In genomic region chr18:59239627-59240026, GRCh38 we compare ENCODE assay signal across 1 cellular context.
TF ChIP-seq lines count a peak whose summit lies in the region.

No MANE protein-coding gene starts in this region.

TF ChIP-seq in K562, 482 proteins besides CTCF, POLR2A, EP300 and RAD21 (continued from another document and continues in another):
- TF ChIP-seq, protein P1, sequence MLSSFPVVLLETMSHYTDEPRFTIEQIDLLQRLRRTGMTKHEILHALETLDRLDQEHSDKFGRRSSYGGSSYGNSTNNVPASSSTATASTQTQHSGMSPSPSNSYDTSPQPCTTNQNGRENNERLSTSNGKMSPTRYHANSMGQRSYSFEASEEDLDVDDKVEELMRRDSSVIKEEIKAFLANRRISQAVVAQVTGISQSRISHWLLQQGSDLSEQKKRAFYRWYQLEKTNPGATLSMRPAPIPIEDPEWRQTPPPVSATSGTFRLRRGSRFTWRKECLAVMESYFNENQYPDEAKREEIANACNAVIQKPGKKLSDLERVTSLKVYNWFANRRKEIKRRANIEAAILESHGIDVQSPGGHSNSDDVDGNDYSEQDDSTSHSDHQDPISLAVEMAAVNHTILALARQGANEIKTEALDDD (IDR thresholded peaks at IDR 0.05) = no peak
- TF ChIP-seq HNRNPL (IDR thresholded peaks at IDR 0.05; ENCODE audit: low read depth, low read length) (no peak), KAT8 (IDR thresholded peaks at IDR 0.05; ENCODE audit: low read depth) (no peak), FOS (IDR thresholded peaks at IDR 0.05; ENCODE audit: extremely low read depth, insufficient read length) (no peak), FOXP1 (CRISPR knock-in tag; IDR thresholded peaks at IDR 0.05) (no peak), ZBED1 (IDR thresholded peaks at IDR 0.05) (no peak), TCF7 (IDR thresholded peaks at IDR 0.05; ENCODE audit: borderline replicate concordance) (no peak), ZBTB40 (IDR thresholded peaks at IDR 0.05) (no peak), ZBTB40 (CRISPR knock-in tag; IDR thresholded peaks at IDR 0.05) (no peak), PRDM10 (IDR thresholded peaks at IDR 0.05; ENCODE audit: partially characterized antibody) (peak; percentile 65), SETDB1 (IDR thresholded peaks at IDR 0.05; ENCODE audit: low read length) (no peak), MGA (IDR thresholded peaks at IDR 0.05) (no peak), HDAC1 (IDR thresholded peaks at IDR 0.05) (no peak), PTBP1 (IDR thresholded peaks at IDR 0.05; ENCODE audit: low read depth, low read length) (no peak), ATF6 (CRISPR knock-in tag; IDR thresholded peaks at IDR 0.05) (no peak), SLC30A9 (CRISPR knock-in tag; IDR thresholded peaks at IDR 0.05) (no peak), KDM1A (IDR thresholded peaks at IDR 0.05) (no peak), DMBX1 (CRISPR knock-in tag; IDR thresholded peaks at IDR 0.05; ENCODE audit: borderline replicate concordance) (no peak)
- TF ChIP-seq, protein P2, sequence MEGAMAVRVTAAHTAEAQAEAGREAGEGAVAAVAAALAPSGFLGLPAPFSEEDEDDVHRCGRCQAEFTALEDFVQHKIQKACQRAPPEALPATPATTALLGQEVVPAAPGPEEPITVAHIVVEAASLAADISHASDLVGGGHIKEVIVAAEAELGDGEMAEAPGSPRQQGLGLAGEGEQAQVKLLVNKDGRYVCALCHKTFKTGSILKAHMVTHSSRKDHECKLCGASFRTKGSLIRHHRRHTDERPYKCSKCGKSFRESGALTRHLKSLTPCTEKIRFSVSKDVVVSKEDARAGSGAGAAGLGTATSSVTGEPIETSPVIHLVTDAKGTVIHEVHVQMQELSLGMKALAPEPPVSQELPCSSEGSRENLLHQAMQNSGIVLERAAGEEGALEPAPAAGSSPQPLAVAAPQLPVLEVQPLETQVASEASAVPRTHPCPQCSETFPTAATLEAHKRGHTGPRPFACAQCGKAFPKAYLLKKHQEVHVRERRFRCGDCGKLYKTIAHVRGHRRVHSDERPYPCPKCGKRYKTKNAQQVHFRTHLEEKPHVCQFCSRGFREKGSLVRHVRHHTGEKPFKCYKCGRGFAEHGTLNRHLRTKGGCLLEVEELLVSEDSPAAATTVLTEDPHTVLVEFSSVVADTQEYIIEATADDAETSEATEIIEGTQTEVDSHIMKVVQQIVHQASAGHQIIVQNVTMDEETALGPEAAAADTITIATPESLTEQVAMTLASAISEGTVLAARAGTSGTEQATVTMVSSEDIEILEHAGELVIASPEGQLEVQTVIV (CRISPR knock-in tag; IDR thresholded peaks at IDR 0.05; ENCODE audit: borderline replicate concordance) = no peak
